Comparison of ENCODE assay signal across 8 cellular contexts in the genomic region with DNA sequence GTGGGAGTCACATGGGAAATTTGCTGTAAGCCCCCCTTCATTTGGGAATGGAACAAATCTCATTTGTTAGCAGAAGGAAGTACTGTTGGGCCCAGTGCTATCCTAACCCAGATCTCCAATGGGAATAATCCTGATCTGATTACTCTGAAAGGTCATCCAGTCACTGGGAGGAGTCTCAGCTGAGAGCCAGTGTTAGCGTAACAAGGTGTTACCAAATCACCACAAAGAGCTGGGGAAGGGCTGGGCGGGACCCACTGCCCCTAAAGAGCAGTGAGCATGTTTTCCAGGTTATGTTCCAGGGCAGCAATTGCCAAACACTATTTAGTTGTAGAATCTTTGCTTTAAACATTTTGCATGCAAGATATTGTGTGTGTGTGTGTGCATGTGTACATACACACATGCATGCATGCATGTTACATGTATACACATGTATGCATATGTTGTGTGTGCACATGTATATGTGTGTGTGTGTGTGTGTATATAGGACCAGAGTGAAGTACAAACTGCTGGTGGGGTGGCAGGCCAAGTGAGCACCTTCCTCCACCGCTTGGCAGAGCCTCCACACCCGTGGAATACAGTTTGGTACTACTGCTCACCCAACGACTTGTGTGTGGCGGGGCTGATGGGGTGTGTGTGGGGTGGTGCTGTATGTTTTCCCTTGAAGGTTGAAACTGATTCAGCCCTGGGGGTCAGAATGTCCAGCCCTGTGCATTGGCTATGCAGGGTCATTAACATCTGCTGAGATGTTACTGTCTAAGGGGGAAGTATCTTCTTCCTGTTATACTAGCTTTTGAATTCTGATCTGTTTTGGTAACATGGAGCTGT.
DNase-seq lines count a peak whose midpoint lies in the region; ATAC-seq and TF ChIP-seq lines count a peak whose summit lies in the region.

No MANE protein-coding gene starts in this region.

- H3K27ac ChIP-seq in DOHH2 (ENCODE audit: low read depth, low read length) = peak overlapping the region; percentile 99

- peaks cover 65% of the 10 kb centered on the region for H3K79me2 ChIP-seq in DOHH2 (ENCODE audit: control insufficient read depth, low read length)

- H3K9me3 ChIP-seq in DOHH2 (ENCODE audit: control insufficient read depth, insufficient read depth, low read length) = 0 out of 2 replicates have a peak, but pooled peaks cover 7% of the 10 kb centered on the region

- peaks cover 57% of the 10 kb centered on the region for H3F3A ChIP-seq in DOHH2 (ENCODE audit: control insufficient read depth, insufficient read depth)

- TF ChIP-seq CTCF in DOHH2 (IDR thresholded peaks at IDR 0.05; ENCODE audit: low read depth, low read length, poor library complexity, severe bottlenecking) = no peak

- peak; percentile 37 for DNase-seq in KBM-7
- peak; percentile 33 for DNase-seq in islet precursor cell
- DNase-seq in NCI-H510A (lab: John Stamatoyannopoulos, UW) = no peak
- no peak for DNase-seq in NCI-H748 (lab: John Stamatoyannopoulos, UW; ENCODE audit: unreplicated experiment)
- no peak for DNase-seq in activated naive CD4-positive, alpha-beta T cell treated with Interleukin-2 at 50 U/mL for 16 hours
- DNase-seq in activated CD4-positive, CD25-positive, alpha-beta regulatory T cell (lab: John Stamatoyannopoulos, UW) = no peak

- in situ Hi-C loops in KBM-7 (cut with MboI; ENCODE audit: low pct_unique_long_range_greater_than_20kb, low sequenced_read_pairs) = no loop called here

- H4K20me1 ChIP-seq in DOHH2 (ENCODE audit: control insufficient read depth, insufficient read depth, low read depth, low read length) = no peaks in the 10 kb centered on the region

- peaks cover 91% of the 10 kb centered on the region for H3K4me1 ChIP-seq in DOHH2 (ENCODE audit: control insufficient read depth, low read length)

- peak overlapping the region; percentile 99 for H3K4me2 ChIP-seq in DOHH2 (ENCODE audit: low read length)

- peak overlapping the region; percentile 72 for H3K4me3 ChIP-seq in DOHH2 (ENCODE audit: low read length)

- peaks cover 49% of the 10 kb centered on the region for H3K36me3 ChIP-seq in DOHH2 (ENCODE audit: control insufficient read depth, low read length)

- ATAC-seq in GM21515 (IDR thresholded peaks at IDR 0.05; ENCODE audit: unreplicated experiment) = peak; percentile 24

- H3K27me3 ChIP-seq in DOHH2 (ENCODE audit: control insufficient read depth, low read length) = no peaks in the 10 kb centered on the region

- no peaks in the 10 kb centered on the region for H3K9me2 ChIP-seq in DOHH2 (replicated peaks; ENCODE audit: control insufficient read depth, low read length)

Comparison
In these comparisons a context has a peak if more than half of its experiments do, and no peak if none do; other contexts are left out.
1. DNase-seq: peak in KBM-7 (single experiment) and islet precursor cell (single experiment); none in NCI-H510A (single experiment), NCI-H748 (single experiment), activated naive CD4-positive, alpha-beta T cell treated with Interleukin-2 at 50 U/mL for 16 hours (single experiment) and activated CD4-positive, CD25-positive, alpha-beta regulatory T cell (0 of 4).